7 cellular contexts compared by ENCODE assay signal in the genomic region with DNA sequence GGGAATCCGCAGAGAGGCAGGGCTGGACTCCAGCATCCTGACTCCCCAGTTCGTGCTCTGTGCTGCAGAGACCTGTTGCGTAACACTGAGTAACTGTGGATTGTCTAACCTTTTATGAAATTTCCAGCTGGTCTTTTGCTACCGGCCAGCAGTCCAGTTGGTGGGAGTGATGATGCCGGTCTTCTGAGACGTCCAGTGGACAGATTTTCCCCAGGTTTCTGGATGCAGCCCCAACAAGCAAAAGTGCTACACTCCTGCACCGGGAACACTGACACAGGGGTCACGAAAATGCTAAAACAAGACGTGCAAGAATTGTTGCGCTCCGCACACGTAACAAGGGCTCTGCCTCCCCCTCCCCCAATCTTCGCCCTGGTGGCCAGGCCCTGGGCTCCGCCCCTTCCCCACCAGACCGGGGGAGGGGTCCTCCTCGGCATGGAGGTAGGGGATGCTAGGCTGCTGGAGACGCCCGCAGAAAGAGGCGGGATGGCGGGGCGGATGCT. TPM values are rescaled to one million over a fixed set of nuclear protein-coding genes. Genes with fewer than 3 reads are reported as not detected.
DNase-seq lines count a peak whose midpoint lies in the region; ATAC-seq, FAIRE-seq and TF ChIP-seq lines count a peak whose summit lies in the region.

No MANE protein-coding gene starts in this region.

- no peak for TF ChIP-seq CTCF in Panc1 (IDR thresholded peaks at IDR 0.05)
- TF ChIP-seq CTCF in mesothelial cell of epicardium (IDR thresholded peaks at IDR 0.05; ENCODE audit: unreplicated experiment), result no peak
- no peak for TF ChIP-seq CTCF in vagina (IDR thresholded peaks at IDR 0.05)

- DNase-seq in H54 (ENCODE audit: insufficient read length, low spot score) (peak; percentile 71), Panc1 (ENCODE audit: low read depth, low spot score) (no peak), mesothelial cell of epicardium (ENCODE audit: low spot score in 2 of 2, unreplicated experiment in 2 of 2) (peak in 1 of 2 experiments; percentile 69), vagina (ENCODE audit: extremely low spot score in 2 of 2) (peak in 1 of 2 donors; percentile 97)
- no peak for DNase-seq in effector memory CD4-positive, alpha-beta T cell

- H3K4me1 ChIP-seq in Panc1 (ENCODE audit: control insufficient read depth, insufficient read depth, low read length) (peaks cover 32% of the 10 kb centered on the region), vagina (peaks cover 42% of the 10 kb centered on the region)
- H3K4me1 ChIP-seq in effector memory CD4-positive, alpha-beta T cell (ENCODE audit: control insufficient read depth, insufficient read depth, low read length, poor library complexity, severe bottlenecking), result peaks cover 6% of the 10 kb centered on the region

- H3K4me3 ChIP-seq in Panc1 (ENCODE audit: low read depth in 2 of 2, low read length in 2 of 2) (peak overlapping the region; percentile 63 to 87), vagina (peak overlapping the region; percentile 64 to 72)
- peak overlapping the region; percentile 60 for H3K4me3 ChIP-seq in effector memory CD4-positive, alpha-beta T cell (ENCODE audit: insufficient read depth, low read depth, low read length, poor library complexity, severe bottlenecking)

- peak overlapping the region; percentile 85 for H3K27ac Mint-ChIP-seq in mesothelial cell of epicardium

- H3K36me3 ChIP-seq in Panc1 (ENCODE audit: control insufficient read depth, insufficient read depth, low read length) (no peaks in the 10 kb centered on the region), vagina (no peaks in the 10 kb centered on the region)
- H3K36me3 ChIP-seq in effector memory CD4-positive, alpha-beta T cell (ENCODE audit: control insufficient read depth, insufficient read depth, low read length), result no peaks in the 10 kb centered on the region

- BruUV-seq in Panc1 (replicated peaks; lab: Mats Ljungman, UMichigan), result no TSS peak

- no peaks in the 10 kb centered on the region for H3K9me3 Mint-ChIP-seq in mesothelial cell of epicardium

- H3K27me3 ChIP-seq in Panc1 (ENCODE audit: control insufficient read depth, insufficient read depth, low read length) (no peaks in the 10 kb centered on the region), vagina (no peaks in the 10 kb centered on the region)
- H3K27me3 ChIP-seq in effector memory CD4-positive, alpha-beta T cell (replicated peaks; ENCODE audit: control insufficient read depth, insufficient read depth, low read length, poor library complexity, severe bottlenecking), result no peaks in the 10 kb centered on the region

- CTCF ChIA-PET in Panc1 (lab: Charles Lee), result interaction anchor here (0.6 kb wide), 1 partner anchor 74 kb away, joined by 3 read pairs; no protein-coding TSS in a partner anchor

- no peak for FAIRE-seq in H54 (lab: Jason Lieb, UNC)

- H3K9me3 ChIP-seq in Panc1 (ENCODE audit: control insufficient read depth, insufficient read depth, low read depth, low read length), result no peaks in the 10 kb centered on the region
- H3K9me3 ChIP-seq in effector memory CD4-positive, alpha-beta T cell (ENCODE audit: control insufficient read depth, low read length), result no peaks in the 10 kb centered on the region
- H3K9me3 ChIP-seq in vagina, result no peaks in the 10 kb centered on the region

- H3K36me3 Mint-ChIP-seq in mesothelial cell of epicardium, result peaks cover 11% of the 10 kb centered on the region

- ATAC-seq in Panc1, result peak; percentile 52
- ATAC-seq in GM21619 (IDR thresholded peaks at IDR 0.05; ENCODE audit: unreplicated experiment), result no peak
- ATAC-seq in GM18870 (IDR thresholded peaks at IDR 0.05; ENCODE audit: unreplicated experiment), result no peak

- peak overlapping the region; percentile 80 for H3K4me3 Mint-ChIP-seq in mesothelial cell of epicardium

- intact Hi-C loops in Panc1 (cut with micrococcal nuclease; ENCODE audit: unreplicated experiment), result no loop called here
- intact Hi-C loops in vagina (cut with DNase I), result no loop called here

- no peak for TF ChIP-seq POLR2A in H54 (IDR thresholded peaks at IDR 0.05; ENCODE audit: low read depth, low read length)
- no peak for TF ChIP-seq POLR2A in vagina (IDR thresholded peaks at IDR 0.05)

- peaks cover 9% of the 10 kb centered on the region for H3K27me3 Mint-ChIP-seq in mesothelial cell of epicardium (ENCODE audit: low read depth)

- H3K4me1 Mint-ChIP-seq in mesothelial cell of epicardium, result peaks cover 38% of the 10 kb centered on the region

- in situ Hi-C loops in Panc1 (cut with HindIII; ENCODE audit: low pct_unique_long_range_greater_than_20kb, low sequenced_read_pairs), result no loop called here

- H3K27ac ChIP-seq in Panc1 (ENCODE audit: low read length) (peak overlapping the region; percentile 75), vagina (peak overlapping the region; percentile 90)
- no peak overlapping the region for H3K27ac ChIP-seq in effector memory CD4-positive, alpha-beta T cell (ENCODE audit: insufficient read depth, low read length, poor library complexity, severe bottlenecking)

- POLR2A ChIA-PET in Panc1 (lab: Charles Lee), result interaction anchor here (1.0 kb wide), 1 partner anchor 13 kb away, joined by 3 read pairs; no protein-coding TSS in a partner anchor

RNA-seq across cellular contexts. Expression of a gene that starts 0.7 kb away (rescaled TPM):
- total RNA-seq in Panc1 (2021; ENCODE audit: unreplicated experiment) (120 TPM), mesothelial cell of epicardium (115 to 120 TPM (median 119 TPM) in 3 replicates), vagina (89.4 TPM)
- 171 TPM for polyA plus RNA-seq in Panc1 (2012; ENCODE audit: insufficient read length)
